14 cellular contexts compared by ENCODE assay signal in the genomic region with DNA sequence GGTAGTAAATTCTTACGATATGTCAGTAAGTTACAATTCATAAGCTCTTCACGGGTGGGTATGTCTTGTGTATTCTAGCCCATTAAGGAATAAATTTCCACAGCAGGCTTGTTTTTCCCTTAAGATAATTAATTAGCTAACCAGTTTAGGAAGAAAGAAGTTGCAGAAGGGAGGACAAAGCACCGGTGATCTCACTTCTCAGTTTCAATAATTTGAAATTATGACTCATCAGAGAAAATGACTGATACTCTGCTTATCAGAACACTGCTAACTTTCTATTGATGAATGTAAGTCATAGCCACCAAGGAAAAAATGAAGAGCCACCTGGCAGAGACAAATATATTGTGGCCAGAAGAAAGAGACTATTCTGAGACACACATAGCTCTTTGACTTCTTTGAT. TPM values are rescaled to one million over a fixed set of nuclear protein-coding genes. Genes with fewer than 3 reads are reported as not detected.
DNase-seq lines count a peak whose midpoint lies in the region; ATAC-seq lines count a peak whose summit lies in the region.
"Had no signal": no experiment of that assay in that cellular context is flagged by ENCODE, and none has a peak within 500 bp of the region (broad histone marks: within the 10 kb centered on the region; RNA-seq: fewer than 3 reads in every experiment).

No MANE protein-coding gene starts in this region.

- no peaks in the 10 kb centered on the region for H3K9me3 Mint-ChIP-seq in activated naive CD8-positive, alpha-beta T cell treated with anti-CD3 and anti-CD28 coated beads for 36 hours
- H3K9me3 Mint-ChIP-seq: activated naive CD4-positive, alpha-beta T cell treated with anti-CD3 and anti-CD28 coated beads for 36 hours; nephron had no signal

- peaks cover 14% of the 10 kb centered on the region for H3K4me1 Mint-ChIP-seq in activated naive CD8-positive, alpha-beta T cell treated with anti-CD3 and anti-CD28 coated beads for 36 hours
- H3K4me1 Mint-ChIP-seq: CD4-positive, alpha-beta memory T cell; nephron had no signal

- no peak overlapping the region for H2BK5ac ChIP-seq in mesenchymal stem cell (ENCODE audit: low read depth, low read length, poor library complexity, severe bottlenecking)

- H3K14ac ChIP-seq in mesenchymal stem cell (ENCODE audit: low read length in 2 of 2), result no peak overlapping the region

- H3K4ac ChIP-seq in mesenchymal stem cell (ENCODE audit: low read depth in 1 of 2, low read length in 2 of 2), result no peak overlapping the region

- no peak overlapping the region for H3K4me3 ChIP-seq in mesenchymal stem cell (ENCODE audit: insufficient read depth in 1 of 2, low read depth in 1 of 2, low read length in 2 of 2)
- H3K4me3 ChIP-seq: hepatocyte, left ventricle myocardium inferior had no signal

- no peaks in the 10 kb centered on the region for H3K79me1 ChIP-seq in mesenchymal stem cell (replicated peaks; ENCODE audit: low read length, poor library complexity, severe bottlenecking)

- no CpG with 5 or more reads among the region's 3 CpGs for WGBS in mesenchymal stem cell

- no peak overlapping the region for H3K9ac ChIP-seq in mesenchymal stem cell (ENCODE audit: low read length)

- H3K23ac ChIP-seq in mesenchymal stem cell (ENCODE audit: low read length in 2 of 2), result no peak overlapping the region

- H4K91ac ChIP-seq in mesenchymal stem cell (ENCODE audit: low read length), result no peak overlapping the region

- no peaks in the 10 kb centered on the region for H3K36me3 ChIP-seq in mesenchymal stem cell (ENCODE audit: control insufficient read depth in 1 of 2, insufficient read depth in 2 of 2, low read depth in 1 of 2, low read length in 2 of 2)
- H3K36me3 ChIP-seq: left ventricle myocardium inferior had no signal

- H2AFZ ChIP-seq in mesenchymal stem cell (ENCODE audit: low read depth, low read length), result no peak overlapping the region
- H2AFZ ChIP-seq: hepatocyte had no signal

- no peaks in the 10 kb centered on the region for H3K36me3 Mint-ChIP-seq in activated naive CD8-positive, alpha-beta T cell treated with anti-CD3 and anti-CD28 coated beads for 36 hours

- no peak overlapping the region for H2BK12ac ChIP-seq in mesenchymal stem cell (ENCODE audit: low read length in 2 of 2)

- H3K27me3 Mint-ChIP-seq in activated naive CD8-positive, alpha-beta T cell treated with anti-CD3 and anti-CD28 coated beads for 36 hours, result peaks cover 5% of the 10 kb centered on the region

- no peak overlapping the region for H2BK120ac ChIP-seq in mesenchymal stem cell (ENCODE audit: low read depth, low read length)

- no peak overlapping the region for H3K4me3 Mint-ChIP-seq in activated naive CD8-positive, alpha-beta T cell treated with anti-CD3 and anti-CD28 coated beads for 36 hours
- H3K4me3 Mint-ChIP-seq: activated naive CD4-positive, alpha-beta T cell treated with anti-CD3 and anti-CD28 coated beads for 36 hours; CD4-positive, alpha-beta memory T cell; nephron had no signal

- H2BK15ac ChIP-seq in mesenchymal stem cell (ENCODE audit: low read depth, poor library complexity, severe bottlenecking), result no peak overlapping the region

- DNase-seq in activated naive CD8-positive, alpha-beta T cell treated with anti-CD3 and anti-CD28 coated beads for 36 hours, result no peak
- no peak for DNase-seq in mesenchymal stem cell
- DNase-seq in NK-92 treated with Interleukin-12 subunit alpha and Interleukin-12 subunit beta, amount 100 ng/mL, for 24 hours (lab: John Stamatoyannopoulos, UW), result no peak
- DNase-seq: activated CD4-positive, alpha-beta T cell treated with anti-CD3 and anti-CD28 coated beads for 48 hours; activated naive CD4-positive, alpha-beta T cell treated with anti-CD3 and anti-CD28 coated beads for 36 hours; CD4-positive, alpha-beta memory T cell; left ventricle myocardium inferior had no signal

- no peak overlapping the region for H3K18ac ChIP-seq in mesenchymal stem cell (ENCODE audit: low read depth in 1 of 2, low read length in 2 of 2)

- no peak overlapping the region for H3K4me2 ChIP-seq in mesenchymal stem cell (ENCODE audit: low read length, poor library complexity, severe bottlenecking)
- H3K4me2 ChIP-seq: hepatocyte had no signal

- peak overlapping the region; percentile 20 for H3K27ac Mint-ChIP-seq in activated naive CD8-positive, alpha-beta T cell treated with anti-CD3 and anti-CD28 coated beads for 36 hours
- H3K27ac Mint-ChIP-seq: activated naive CD4-positive, alpha-beta T cell treated with anti-CD3 and anti-CD28 coated beads for 36 hours; CD4-positive, alpha-beta memory T cell; nephron had no signal

- H3K9me3 ChIP-seq in mesenchymal stem cell (ENCODE audit: control insufficient read depth, low read length), result peaks cover 4% of the 10 kb centered on the region

- no peak overlapping the region for H4K8ac ChIP-seq in mesenchymal stem cell (ENCODE audit: low read length)

- ATAC-seq in GM18502 (IDR thresholded peaks at IDR 0.05; ENCODE audit: poor library complexity, unreplicated experiment) (peak; percentile 90), GM19043 (IDR thresholded peaks at IDR 0.05; ENCODE audit: low read depth, unreplicated experiment) (peak; percentile 57), HG02938 (IDR thresholded peaks at IDR 0.05; ENCODE audit: unreplicated experiment) (peak; percentile 87), GM19328 (IDR thresholded peaks at IDR 0.05; ENCODE audit: unreplicated experiment) (no peak)
- ATAC-seq: sciatic nerve had no signal

- no peaks in the 10 kb centered on the region for H3K4me1 ChIP-seq in mesenchymal stem cell (ENCODE audit: control insufficient read depth, insufficient read depth, low read depth, low read length)
- H3K4me1 ChIP-seq: left ventricle myocardium inferior had no signal

- peaks cover 8 to 17% of the 10 kb centered on the region in 2 experiments for H3K27me3 ChIP-seq in mesenchymal stem cell (ENCODE audit: control insufficient read depth in 1 of 2, insufficient read depth in 1 of 2, low read length in 2 of 2)

- no peak overlapping the region for H3K27ac ChIP-seq in mesenchymal stem cell (ENCODE audit: low read length, poor library complexity, severe bottlenecking)
- H3K27ac ChIP-seq: hepatocyte, left ventricle myocardium inferior had no signal

- no peak overlapping the region for H2AK5ac ChIP-seq in mesenchymal stem cell (ENCODE audit: low read length, severe bottlenecking)

RNA-seq across cellular contexts. Expression of a gene that starts 35.1 kb away (rescaled TPM):
- 10 to 100 TPM; 35.2 to 40.2 TPM for total RNA-seq in activated naive CD8-positive, alpha-beta T cell treated with anti-CD3 and anti-CD28 coated beads for 36 hours
- 29.8 TPM for polyA plus RNA-seq in mesenchymal stem cell (2013, experiment 1 of 2)
- 27.3 TPM for polyA plus RNA-seq in mesenchymal stem cell (2013, experiment 2 of 2)
